In the genomic region with DNA sequence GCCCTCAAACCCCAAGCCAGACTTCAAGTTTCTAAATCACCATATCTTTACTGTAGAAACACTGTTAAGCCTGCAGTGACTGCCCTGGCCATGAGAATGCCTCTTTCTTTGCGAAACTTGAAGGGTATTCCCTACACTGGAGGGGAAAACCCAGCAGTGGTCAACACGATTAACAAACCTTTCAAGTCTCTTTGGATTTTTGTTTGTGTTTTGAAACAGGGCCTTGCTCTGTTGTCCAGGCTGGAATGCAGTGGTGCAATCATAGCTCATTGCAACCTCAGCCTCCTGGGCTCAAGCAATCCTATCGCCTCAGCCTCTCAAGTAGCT, we compare ENCODE assay signal across 10 cellular contexts. TPM values are rescaled to one million over a fixed set of nuclear protein-coding genes. Genes with fewer than 3 reads are reported as not detected.
A peak's percentile ranks its signal among the peaks of the same experiment; 100 is the strongest.
DNase-seq lines count a peak whose midpoint lies in the region; ATAC-seq, FAIRE-seq and TF ChIP-seq lines count a peak whose summit lies in the region.
"Had no signal": no experiment of that assay in that cellular context is flagged by ENCODE, and none has a peak within 500 bp of the region (broad histone marks: within the 10 kb centered on the region; RNA-seq: fewer than 3 reads in every experiment).

No MANE protein-coding gene starts in this region.

- no peak for FAIRE-seq in urothelium cell line (lab: Jason Lieb, UNC)

- H3K36me3 Mint-ChIP-seq in Calu3 (ENCODE audit: insufficient read depth, unreplicated experiment): no peaks in the 10 kb centered on the region

- no TSS peak for BruUV-seq in Calu3 (replicated peaks; lab: Mats Ljungman, UMichigan)

- H3K4me2 ChIP-seq in parathyroid adenoma (ENCODE audit: low read length): no peak overlapping the region

- intact Hi-C loops in Calu3 (cut with micrococcal nuclease; ENCODE audit: unreplicated experiment): no loop called here

- no peaks in the 10 kb centered on the region for H3K27me3 ChIP-seq in parathyroid adenoma (ENCODE audit: control insufficient read depth, insufficient read depth, low read length)

- H3K27ac Mint-ChIP-seq in Calu3 (ENCODE audit: unreplicated experiment): no peak overlapping the region

- CTCF ChIA-PET in Calu3 (lab: Charles Lee): no interaction called here

- H3K79me2 ChIP-seq in parathyroid adenoma: no peaks in the 10 kb centered on the region

- no peak overlapping the region for H2AFZ ChIP-seq in parathyroid adenoma

- DNase-seq in activated effector memory CD4-positive, alpha-beta T cell treated with anti-CD3 and anti-CD28 coated beads, Interleukin-2, amount 50 U/mL, for 16 hours: no peak
- no peak for DNase-seq in urothelium cell line (ENCODE audit: low spot score)
- no peak for DNase-seq in AML-193 (lab: John Stamatoyannopoulos, UW)
- DNase-seq in Calu3: no peak
- DNase-seq: activated CD4-positive, alpha-beta T cell treated with anti-CD3 and anti-CD28 coated beads for 48 hours; Caco-2 had no signal

- TF ChIP-seq CTCF in parathyroid adenoma (IDR thresholded peaks at IDR 0.05) (no peak), Calu3 (IDR thresholded peaks at IDR 0.05; ENCODE audit: unreplicated experiment) (no peak)

- ATAC-seq in GM18861 (IDR thresholded peaks at IDR 0.05; ENCODE audit: unreplicated experiment): peak; percentile 63
- peak; percentile 60 for ATAC-seq in GM21576 (IDR thresholded peaks at IDR 0.05; ENCODE audit: unreplicated experiment)
- ATAC-seq in HG03354 (IDR thresholded peaks at IDR 0.05; ENCODE audit: poor library complexity, severe bottlenecking, unreplicated experiment): peak; percentile 66

- no peaks in the 10 kb centered on the region for H3K27me3 Mint-ChIP-seq in Calu3 (ENCODE audit: unreplicated experiment)

- H3K4me3 ChIP-seq in parathyroid adenoma (ENCODE audit: low read depth, low read length): no peak overlapping the region

- no peaks in the 10 kb centered on the region for H3K4me1 Mint-ChIP-seq in Calu3 (ENCODE audit: low read depth, unreplicated experiment)

- H3K36me3 ChIP-seq in parathyroid adenoma (ENCODE audit: control insufficient read depth, insufficient read depth, low read length): no peaks in the 10 kb centered on the region

- no peaks in the 10 kb centered on the region for H3K9me3 ChIP-seq in parathyroid adenoma (ENCODE audit: control insufficient read depth, low read length)
- H3K9me3 ChIP-seq: Caco-2 had no signal

- H3K27ac ChIP-seq in parathyroid adenoma: peak overlapping the region; percentile 30

- H3K9me3 Mint-ChIP-seq in Calu3 (ENCODE audit: low read depth, unreplicated experiment): peaks cover 5% of the 10 kb centered on the region

- H3K9ac ChIP-seq in parathyroid adenoma: no peak overlapping the region

- no peak overlapping the region for H3K4me3 Mint-ChIP-seq in Calu3 (ENCODE audit: low read depth, unreplicated experiment)

- no peaks in the 10 kb centered on the region for H3K4me1 ChIP-seq in parathyroid adenoma

RNA-seq across cellular contexts. Expression of gene POMP, which starts 17.4 kb away (rescaled TPM):
- total RNA-seq in Calu3 (2022): 69.4 and 71.4 TPM in 2 replicates
